Comparison of ENCODE assay signal across 16 cellular contexts in genomic region chr2:229370484-229370883, GRCh38.
A peak's percentile ranks its signal among the peaks of the same experiment; 100 is the strongest.
DNase-seq lines count a peak whose midpoint lies in the region; FAIRE-seq and TF ChIP-seq lines count a peak whose summit lies in the region.
"Had no signal": no experiment of that assay in that cellular context is flagged by ENCODE, and none has a peak within 500 bp of the region (broad histone marks: within the 10 kb centered on the region; RNA-seq: fewer than 3 reads in every experiment).

No MANE protein-coding gene starts in this region.

- no peak overlapping the region for H3K9ac ChIP-seq in fibroblast of lung (ENCODE audit: insufficient read depth, low read length)

- DNase-seq in AG10803 (ENCODE audit: low read depth) (peak; percentile 66), GM04504 (ENCODE audit: low read depth) (peak; percentile 19), fibroblast of lung (ENCODE audit: low read depth in 2 of 2) (peak; percentile 42 to 62), middle frontal gyrus (ENCODE audit: extremely low spot score, low spot score) (peak; percentile 50), RWPE1 (ENCODE audit: low spot score) (no peak), esophagus muscularis mucosa (ENCODE audit: extremely low spot score) (no peak), NCI-H510A (lab: John Stamatoyannopoulos, UW) (no peak), RCC 7860 (ENCODE audit: low spot score) (no peak)
- DNase-seq: CD8-positive, alpha-beta memory T cell; KBM-7; MM.1S; NCI-H187 treated with DMSO at 0.1 percent for 48 hours; NCI-H2171; NCI-H446 treated with DMSO at 0.1 percent for 48 hours; SHP77 treated with DMSO at 0.1 percent for 48 hours had no signal

- no peak for FAIRE-seq in RCC 7860 (lab: Jason Lieb, UNC)
- FAIRE-seq: H54 had no signal

- no peaks in the 10 kb centered on the region for H3K36me3 ChIP-seq in fibroblast of lung (ENCODE audit: control insufficient read depth, insufficient read depth, low read length)
- H3K36me3 ChIP-seq in esophagus muscularis mucosa, result no peaks in the 10 kb centered on the region

- no peak overlapping the region for H3K27ac ChIP-seq in fibroblast of lung (ENCODE audit: insufficient read depth, low read length)
- H3K27ac ChIP-seq in RWPE1, result no peak overlapping the region
- H3K27ac ChIP-seq in esophagus muscularis mucosa (replicated peaks in 1 of 4), result peak overlapping the region in 1 of 4 donors; percentile 11

- WGBS in esophagus muscularis mucosa, result 61% methylated on average over 4 of the region's 4 CpGs

- H3K4me3 ChIP-seq in AG10803 (ENCODE audit: low read length) (no peak overlapping the region), fibroblast of lung (replicated peaks in 1 of 4; ENCODE audit: control extremely low read depth in 1 of 4, insufficient read depth in 1 of 4, low read depth in 3 of 4, low read length in 4 of 4) (no peak overlapping the region), esophagus muscularis mucosa (no peak overlapping the region)

- intact Hi-C loops in esophagus muscularis mucosa (cut with DNase I), result no loop called here

- TF ChIP-seq POLR2A in esophagus muscularis mucosa (IDR thresholded peaks at IDR 0.05; ENCODE audit: low read depth), result no peak

- H3K9me3 ChIP-seq in fibroblast of lung (ENCODE audit: control insufficient read depth, insufficient read depth, low read depth, low read length), result no peaks in the 10 kb centered on the region
- H3K9me3 ChIP-seq in esophagus muscularis mucosa, result peaks cover 0 to 3% (median 0%) of the 10 kb centered on the region in 4 donors

- H3K4me1 ChIP-seq in fibroblast of lung (ENCODE audit: control insufficient read depth, extremely low read depth, insufficient read depth, low read length), result no peaks in the 10 kb centered on the region
- H3K4me1 ChIP-seq in esophagus muscularis mucosa, result peaks cover 0 to 3% (median 0%) of the 10 kb centered on the region in 4 donors

- CTCF ChIA-PET in RWPE1 (lab: Yijun Ruan, JAX), result interaction anchor here (0.6 kb wide), 1 partner anchor 93 kb away, joined by 3 read pairs; no protein-coding TSS in a partner anchor

- peaks cover 2% of the 10 kb centered on the region for H4K20me1 ChIP-seq in fibroblast of lung (ENCODE audit: control insufficient read depth, extremely low read depth, insufficient read depth, low read length)

- H3K4me2 ChIP-seq in fibroblast of lung (ENCODE audit: extremely low read depth, insufficient read depth, low read length), result no peak overlapping the region

- no peak overlapping the region for H2AFZ ChIP-seq in fibroblast of lung (ENCODE audit: low read length)

- TF ChIP-seq CTCF in AG10803 (conservative IDR thresholded peaks at IDR 0.05; ENCODE audit: low read length) (no peak), fibroblast of lung (conservative IDR thresholded peaks at IDR 0.05 in 1 of 2, IDR thresholded peaks at IDR 0.05 in 1 of 2; ENCODE audit: low read depth in 1 of 2, low read length in 2 of 2) (no peak), RWPE1 (conservative IDR thresholded peaks at IDR 0.05; ENCODE audit: low read depth) (no peak), esophagus muscularis mucosa (IDR thresholded peaks at IDR 0.05) (no peak)

- H3K27me3 ChIP-seq in fibroblast of lung (ENCODE audit: control insufficient read depth, insufficient read depth, low read length), result no peaks in the 10 kb centered on the region
- H3K27me3 ChIP-seq in esophagus muscularis mucosa, result no peaks in the 10 kb centered on the region

- no peak for TF ChIP-seq EP300 in esophagus muscularis mucosa (IDR thresholded peaks at IDR 0.05)

- no peaks in the 10 kb centered on the region for H3K79me2 ChIP-seq in fibroblast of lung (ENCODE audit: control insufficient read depth, insufficient read depth, low read length)

- POLR2A ChIA-PET in RWPE1 (lab: Yijun Ruan, JAX; ENCODE audit: low non-redundant PET), result no interaction called here

Comparison
In these comparisons a context has a peak if more than half of its experiments do, and no peak if none do; other contexts are left out.
1. DNase-seq: peak in AG10803 (single experiment), GM04504 (single experiment), fibroblast of lung (2 of 2) and middle frontal gyrus (single experiment); none in RWPE1 (single experiment), esophagus muscularis mucosa (single experiment), NCI-H510A (single experiment) and RCC 7860 (single experiment).